Comparison of ENCODE assay signal across 17 cellular contexts in the genomic region with DNA sequence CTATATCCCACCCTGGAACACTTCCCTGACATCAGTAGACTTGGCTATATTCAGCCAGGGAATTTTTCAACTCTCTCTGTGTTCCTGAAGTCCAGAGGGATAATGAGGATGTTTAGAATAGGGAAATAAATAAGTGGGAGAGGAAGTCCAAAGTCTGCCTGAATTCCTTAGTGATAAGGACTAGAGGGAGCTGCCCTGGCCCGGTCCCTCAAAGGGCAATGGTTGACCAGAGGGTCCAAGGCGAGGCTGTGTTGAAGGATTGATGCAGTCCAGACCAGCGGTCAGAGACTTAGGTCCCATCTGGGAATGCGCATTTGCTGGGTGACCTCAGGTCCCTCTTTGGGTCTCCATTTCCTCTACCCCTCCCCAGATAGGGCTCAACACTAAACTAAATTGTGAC. TPM values are rescaled to one million over a fixed set of nuclear protein-coding genes. Genes with fewer than 3 reads are reported as not detected.
DNase-seq lines count a peak whose midpoint lies in the region; ATAC-seq and TF ChIP-seq lines count a peak whose summit lies in the region.
"Had no signal": no experiment of that assay in that cellular context is flagged by ENCODE, and none has a peak within 500 bp of the region (broad histone marks: within the 10 kb centered on the region; RNA-seq: fewer than 3 reads in every experiment).

No MANE protein-coding gene starts in this region.

- no peaks in the 10 kb centered on the region for H3K9me3 ChIP-seq in T-helper 17 cell (ENCODE audit: control insufficient read depth, low read length, poor library complexity, severe bottlenecking)
- H3K9me3 ChIP-seq in liver (ENCODE audit: control insufficient read depth in 4 of 4, low read length in 3 of 4): no peaks in the 10 kb centered on the region
- no peaks in the 10 kb centered on the region for H3K9me3 ChIP-seq in tibial artery

- no peak overlapping the region for H3K27ac Mint-ChIP-seq in activated naive CD8-positive, alpha-beta T cell
- H3K27ac Mint-ChIP-seq in activated naive CD8-positive, alpha-beta T cell treated with anti-CD3 and anti-CD28 coated beads for 36 hours: no peak overlapping the region
- H3K27ac Mint-ChIP-seq in T-helper 17 cell: peak overlapping the region; percentile 54

- ATAC-seq in T-helper 17 cell: no peak
- ATAC-seq in HG03442 (IDR thresholded peaks at IDR 0.05; ENCODE audit: unreplicated experiment): no peak

- no peak for TF ChIP-seq CTCF in liver (IDR thresholded peaks at IDR 0.05; ENCODE audit: low read depth, low read length, missing input control)
- TF ChIP-seq CTCF in tibial artery (IDR thresholded peaks at IDR 0.05): no peak
- TF ChIP-seq CTCF in dorsolateral prefrontal cortex (IDR thresholded peaks at IDR 0.05 in 54 of 56, conservative IDR thresholded peaks at IDR 0.05 in 2 of 56; ENCODE audit: low read depth in 1 of 56, partially characterized antibody in 56 of 56): no peak

- peaks cover 2% of the 10 kb centered on the region for H3K36me3 Mint-ChIP-seq in activated naive CD8-positive, alpha-beta T cell
- H3K36me3 Mint-ChIP-seq in activated naive CD8-positive, alpha-beta T cell treated with anti-CD3 and anti-CD28 coated beads for 36 hours: no peaks in the 10 kb centered on the region
- no peaks in the 10 kb centered on the region for H3K36me3 Mint-ChIP-seq in T-helper 17 cell (ENCODE audit: low read depth)

- H3K27ac ChIP-seq in liver (ENCODE audit: low read depth in 1 of 2, low read length in 2 of 2) (no peak overlapping the region), tibial artery (peak overlapping the region; percentile 83 to 92), dorsolateral prefrontal cortex (peak overlapping the region in 1 of 59 donors; percentile 5)
- H3K27ac ChIP-seq: C4-2B, KMS-11 had no signal

- H3K27me3 ChIP-seq in liver (ENCODE audit: control insufficient read depth in 4 of 4, insufficient read depth in 4 of 4, low read length in 3 of 4): no peaks in the 10 kb centered on the region
- no peaks in the 10 kb centered on the region for H3K27me3 ChIP-seq in tibial artery
- H3K27me3 ChIP-seq in dorsolateral prefrontal cortex: no peaks in the 10 kb centered on the region

- WGBS in liver: 77% methylated on average over 4 of the region's 4 CpGs

- H3K4me1 ChIP-seq in liver (ENCODE audit: control insufficient read depth in 4 of 4, insufficient read depth in 4 of 4, low read length in 3 of 4) (no peaks in the 10 kb centered on the region), tibial artery (peaks cover 4 to 56% (median 42%) of the 10 kb centered on the region in 4 donors)

- intact Hi-C loops in tibial artery (cut with DNase I; ENCODE audit: low total_unique reads): no loop called here
- intact Hi-C loops in dorsolateral prefrontal cortex (cut with DNase I): no loop called here

- no peak overlapping the region for H3K4me3 ChIP-seq in liver (ENCODE audit: low read depth in 1 of 3, low read length in 3 of 3)
- no peak overlapping the region for H3K4me3 ChIP-seq in tibial artery
- H3K4me3 ChIP-seq in dorsolateral prefrontal cortex: no peak overlapping the region

- no peaks in the 10 kb centered on the region for H3K27me3 Mint-ChIP-seq in activated naive CD8-positive, alpha-beta T cell
- H3K27me3 Mint-ChIP-seq in activated naive CD8-positive, alpha-beta T cell treated with anti-CD3 and anti-CD28 coated beads for 36 hours: no peaks in the 10 kb centered on the region
- no peaks in the 10 kb centered on the region for H3K27me3 Mint-ChIP-seq in T-helper 17 cell

- DNase-seq in activated naive CD8-positive, alpha-beta T cell treated with anti-CD3 and anti-CD28 coated beads for 36 hours: no peak
- no peak for DNase-seq in T-helper 17 cell
- DNase-seq in tibial artery: no peak
- DNase-seq in dorsolateral prefrontal cortex: no peak
- no peak for DNase-seq in NCI-H1417 treated with DMSO at 0.1 percent for 48 hours (lab: John Stamatoyannopoulos, UW)
- DNase-seq: DMS153, EL, MM.1S, NCI-H1105, NCI-H187, NCI-H748 treated with DMSO at 0.1 percent for 48 hours had no signal

- H3K36me3 ChIP-seq in liver (ENCODE audit: control insufficient read depth in 4 of 4, insufficient read depth in 3 of 4, low read depth in 1 of 4, low read length in 3 of 4) (no peaks in the 10 kb centered on the region), tibial artery (no peaks in the 10 kb centered on the region)

- no peak for TF ChIP-seq RAD21 in liver (IDR thresholded peaks at IDR 0.05)

- H3K4me3 Mint-ChIP-seq in activated naive CD8-positive, alpha-beta T cell: peak overlapping the region; percentile 2
- H3K4me3 Mint-ChIP-seq in activated naive CD8-positive, alpha-beta T cell treated with anti-CD3 and anti-CD28 coated beads for 36 hours: no peak overlapping the region
- no peak overlapping the region for H3K4me3 Mint-ChIP-seq in T-helper 17 cell

- H3K9me3 Mint-ChIP-seq in activated naive CD8-positive, alpha-beta T cell (ENCODE audit: low read depth): no peaks in the 10 kb centered on the region
- no peaks in the 10 kb centered on the region for H3K9me3 Mint-ChIP-seq in activated naive CD8-positive, alpha-beta T cell treated with anti-CD3 and anti-CD28 coated beads for 36 hours

- peaks cover 59% of the 10 kb centered on the region for H3K4me1 Mint-ChIP-seq in activated naive CD8-positive, alpha-beta T cell (ENCODE audit: low read depth)
- H3K4me1 Mint-ChIP-seq in activated naive CD8-positive, alpha-beta T cell treated with anti-CD3 and anti-CD28 coated beads for 36 hours: peaks cover 38% of the 10 kb centered on the region
- peaks cover 52% of the 10 kb centered on the region for H3K4me1 Mint-ChIP-seq in T-helper 17 cell

- H3K9ac ChIP-seq in liver (ENCODE audit: low read depth in 1 of 2, low read length in 2 of 2): no peak overlapping the region
- H3K9ac ChIP-seq: KMS-11 had no signal

TF ChIP-seq in liver, 16 proteins besides CTCF, POLR2A, EP300 and RAD21:
- TF ChIP-seq NR2F2 (IDR thresholded peaks at IDR 0.05) (peak; percentile 98), YY1 (IDR thresholded peaks at IDR 0.05) (no peak), RXRA (IDR thresholded peaks at IDR 0.05) (peak; percentile 55 to 68), GABPA (IDR thresholded peaks at IDR 0.05 in 1 of 2, conservative IDR thresholded peaks at IDR 0.05 in 1 of 2) (no peak), SP1 (IDR thresholded peaks at IDR 0.05) (peak; percentile 37)
- TF ChIP-seq, protein P1, sequence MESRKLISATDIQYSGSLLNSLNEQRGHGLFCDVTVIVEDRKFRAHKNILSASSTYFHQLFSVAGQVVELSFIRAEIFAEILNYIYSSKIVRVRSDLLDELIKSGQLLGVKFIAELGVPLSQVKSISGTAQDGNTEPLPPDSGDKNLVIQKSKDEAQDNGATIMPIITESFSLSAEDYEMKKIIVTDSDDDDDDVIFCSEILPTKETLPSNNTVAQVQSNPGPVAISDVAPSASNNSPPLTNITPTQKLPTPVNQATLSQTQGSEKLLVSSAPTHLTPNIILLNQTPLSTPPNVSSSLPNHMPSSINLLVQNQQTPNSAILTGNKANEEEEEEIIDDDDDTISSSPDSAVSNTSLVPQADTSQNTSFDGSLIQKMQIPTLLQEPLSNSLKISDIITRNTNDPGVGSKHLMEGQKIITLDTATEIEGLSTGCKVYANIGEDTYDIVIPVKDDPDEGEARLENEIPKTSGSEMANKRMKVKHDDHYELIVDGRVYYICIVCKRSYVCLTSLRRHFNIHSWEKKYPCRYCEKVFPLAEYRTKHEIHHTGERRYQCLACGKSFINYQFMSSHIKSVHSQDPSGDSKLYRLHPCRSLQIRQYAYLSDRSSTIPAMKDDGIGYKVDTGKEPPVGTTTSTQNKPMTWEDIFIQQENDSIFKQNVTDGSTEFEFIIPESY (IDR thresholded peaks at IDR 0.05): no peak
- TF ChIP-seq, protein P2, sequence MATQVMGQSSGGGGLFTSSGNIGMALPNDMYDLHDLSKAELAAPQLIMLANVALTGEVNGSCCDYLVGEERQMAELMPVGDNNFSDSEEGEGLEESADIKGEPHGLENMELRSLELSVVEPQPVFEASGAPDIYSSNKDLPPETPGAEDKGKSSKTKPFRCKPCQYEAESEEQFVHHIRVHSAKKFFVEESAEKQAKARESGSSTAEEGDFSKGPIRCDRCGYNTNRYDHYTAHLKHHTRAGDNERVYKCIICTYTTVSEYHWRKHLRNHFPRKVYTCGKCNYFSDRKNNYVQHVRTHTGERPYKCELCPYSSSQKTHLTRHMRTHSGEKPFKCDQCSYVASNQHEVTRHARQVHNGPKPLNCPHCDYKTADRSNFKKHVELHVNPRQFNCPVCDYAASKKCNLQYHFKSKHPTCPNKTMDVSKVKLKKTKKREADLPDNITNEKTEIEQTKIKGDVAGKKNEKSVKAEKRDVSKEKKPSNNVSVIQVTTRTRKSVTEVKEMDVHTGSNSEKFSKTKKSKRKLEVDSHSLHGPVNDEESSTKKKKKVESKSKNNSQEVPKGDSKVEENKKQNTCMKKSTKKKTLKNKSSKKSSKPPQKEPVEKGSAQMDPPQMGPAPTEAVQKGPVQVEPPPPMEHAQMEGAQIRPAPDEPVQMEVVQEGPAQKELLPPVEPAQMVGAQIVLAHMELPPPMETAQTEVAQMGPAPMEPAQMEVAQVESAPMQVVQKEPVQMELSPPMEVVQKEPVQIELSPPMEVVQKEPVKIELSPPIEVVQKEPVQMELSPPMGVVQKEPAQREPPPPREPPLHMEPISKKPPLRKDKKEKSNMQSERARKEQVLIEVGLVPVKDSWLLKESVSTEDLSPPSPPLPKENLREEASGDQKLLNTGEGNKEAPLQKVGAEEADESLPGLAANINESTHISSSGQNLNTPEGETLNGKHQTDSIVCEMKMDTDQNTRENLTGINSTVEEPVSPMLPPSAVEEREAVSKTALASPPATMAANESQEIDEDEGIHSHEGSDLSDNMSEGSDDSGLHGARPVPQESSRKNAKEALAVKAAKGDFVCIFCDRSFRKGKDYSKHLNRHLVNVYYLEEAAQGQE (IDR thresholded peaks at IDR 0.05): peak; percentile 73

RNA-seq across cellular contexts. Expression of gene VIPR1, which starts 7.9 kb away (rescaled TPM):
- total RNA-seq in activated naive CD8-positive, alpha-beta T cell treated with anti-CD3 and anti-CD28 coated beads for 36 hours: 1 to 10 TPM; 6.0 to 6.6 TPM
- total RNA-seq in T-helper 17 cell: 10 to 100 TPM; 33.4 to 72.9 TPM
- 10 to 100 TPM in 1 of 2 donors, 1 to 10 TPM in 1; 2.3 to 41.8 TPM for total RNA-seq in liver
- polyA plus RNA-seq in liver: 10 to 100 TPM; 14.1 to 15.1 TPM
- 10 to 100 TPM; 15.9 to 69.4 (median 40.2) TPM for total RNA-seq in dorsolateral prefrontal cortex
- total RNA-seq: A172 had no signal

Comparison
In these comparisons a context has a peak if more than half of its experiments do, and no peak if none do; other contexts are left out.
1. H3K27ac ChIP-seq: peak in tibial artery (2 of 2); none in liver (0 of 2).